ENCODE assay signal across 8 cellular contexts in the genomic region with DNA sequence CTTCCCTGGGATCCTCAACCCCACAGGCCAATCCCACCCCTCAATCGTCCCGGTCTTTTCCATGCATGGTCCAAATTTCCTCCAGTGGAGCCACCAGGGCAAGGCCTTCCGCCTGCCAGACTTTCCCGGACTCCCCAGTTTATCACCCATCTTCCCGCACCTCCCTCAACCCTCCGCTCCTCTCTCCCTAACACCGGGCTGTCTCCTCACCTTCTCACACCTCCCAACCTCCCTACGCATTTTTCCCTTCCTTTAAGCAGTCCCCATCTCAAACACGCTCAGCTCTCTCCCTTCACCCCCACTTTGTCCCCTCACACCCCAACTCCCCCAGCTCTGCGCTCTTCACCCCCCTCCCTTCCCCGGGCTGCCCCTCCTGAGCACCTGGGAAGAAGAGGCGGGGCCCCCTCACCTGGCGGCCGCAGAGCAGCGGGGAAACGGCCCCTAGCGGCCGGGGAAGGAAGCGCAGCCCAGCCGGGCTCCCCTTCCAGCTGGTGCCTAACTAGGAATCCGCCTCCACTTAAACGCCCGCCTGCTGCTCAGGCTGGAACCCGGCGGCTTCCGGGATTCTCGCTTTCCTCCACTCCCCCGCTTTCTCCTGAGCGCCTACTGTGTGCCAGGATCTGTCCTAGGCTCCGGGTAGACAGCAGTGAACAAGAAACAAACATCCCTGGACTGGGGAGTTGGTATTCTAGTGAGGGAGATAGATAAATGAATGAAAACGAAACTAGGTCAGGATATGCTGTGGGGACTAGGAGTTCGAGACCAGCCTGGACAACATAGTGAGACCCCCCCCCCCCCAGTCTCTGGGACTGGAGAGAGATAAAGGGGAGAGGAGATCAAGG.
DNase-seq lines count a peak whose midpoint lies in the region; ATAC-seq, FAIRE-seq and TF ChIP-seq lines count a peak whose summit lies in the region.
"Not testable (repeated sequence)": the region's sequence is repeated elsewhere in the genome, so short reads cannot be mapped to it uniquely, and the experiment has no call there.

No MANE protein-coding gene starts in this region.

- H3K36me3 Mint-ChIP-seq in activated CD8-positive, alpha-beta T cell treated with anti-CD3 and anti-CD28 coated beads for 36 hours (ENCODE audit: low read depth), result not testable (repeated sequence)

- peak overlapping the region; percentile 67 for H3K4me3 Mint-ChIP-seq in activated CD8-positive, alpha-beta T cell treated with anti-CD3 and anti-CD28 coated beads for 36 hours

- peak; percentile 91 for TF ChIP-seq CTCF in GM10248 (IDR thresholded peaks at IDR 0.05; ENCODE audit: control extremely low read depth, extremely low read depth, low read depth, missing control alignments)
- TF ChIP-seq CTCF in activated CD8-positive, alpha-beta T cell treated with anti-CD3 and anti-CD28 coated beads for 36 hours (IDR thresholded peaks at IDR 0.05), result peak; percentile 92
- peak; percentile 79 for TF ChIP-seq CTCF in coronary artery (IDR thresholded peaks at IDR 0.05)
- peak; percentile 77 for TF ChIP-seq CTCF in kidney (IDR thresholded peaks at IDR 0.05; ENCODE audit: borderline replicate concordance, extremely low read depth, insufficient read depth)
- peak; percentile 86 for TF ChIP-seq CTCF in smooth muscle cell (IDR thresholded peaks at IDR 0.05; ENCODE audit: borderline replicate concordance, insufficient read depth, poor library complexity, severe bottlenecking)

- peak overlapping the region; percentile 42 for H3K9ac ChIP-seq in NT2/D1 (ENCODE audit: insufficient read length, low read depth)
- not testable (repeated sequence) for H3K9ac ChIP-seq in kidney (ENCODE audit: low read length in 2 of 2); smooth muscle cell (ENCODE audit: low read depth)

- DNase-seq in GM10248 (ENCODE audit: extremely low spot score) (peak; percentile 71), Kasumi-1 (lab: John Stamatoyannopoulos, UW) (peak; percentile 22 to 41), kidney (peak; percentile 86), smooth muscle cell (lab: John Stamatoyannopoulos, UW; ENCODE audit: unreplicated experiment) (peak; percentile 18), aorta (peak; percentile 63 to 88)
- not testable (repeated sequence) for DNase-seq in NT2/D1 (ENCODE audit: low read depth, low spot score); coronary artery (ENCODE audit: low spot score)
- DNase-seq in activated CD8-positive, alpha-beta T cell treated with anti-CD3 and anti-CD28 coated beads for 36 hours, result peak; percentile 74

- not testable (repeated sequence) for H3K4me3 ChIP-seq in NT2/D1 (ENCODE audit: insufficient read length, low read depth)
- H3K4me3 ChIP-seq in coronary artery (peak overlapping the region; percentile 66), kidney (ENCODE audit: low read length in 2 of 2) (peak overlapping the region in 1 of 2 donors; percentile 52), smooth muscle cell (peak overlapping the region; percentile 53), aorta (ENCODE audit: low read length in 2 of 2) (peak overlapping the region in 1 of 2 donors; percentile 26)

- not testable (repeated sequence) for H3K36me3 ChIP-seq in NT2/D1 (ENCODE audit: insufficient read depth, insufficient read length, low read length); kidney (ENCODE audit: control insufficient read depth in 1 of 2, insufficient read depth in 2 of 2, low read length in 2 of 2); smooth muscle cell (ENCODE audit: low read depth); aorta (ENCODE audit: control insufficient read depth in 1 of 2, insufficient read depth in 2 of 2, low read length in 1 of 2)

- POLR2A ChIA-PET in GM10248 (lab: Yijun Ruan, JAX); activated CD8-positive, alpha-beta T cell treated with anti-CD3 and anti-CD28 coated beads for 36 hours (lab: Charles Lee): not testable (repeated sequence)

- not testable (repeated sequence) for H3K9me3 ChIP-seq in NT2/D1 (ENCODE audit: insufficient read depth, low read length); kidney (ENCODE audit: control insufficient read depth in 1 of 2, low read length in 2 of 2); smooth muscle cell (replicated peaks; ENCODE audit: low read depth); aorta (ENCODE audit: control insufficient read depth, low read length)

- H3K9me3 Mint-ChIP-seq in activated CD8-positive, alpha-beta T cell treated with anti-CD3 and anti-CD28 coated beads for 36 hours, result not testable (repeated sequence)

- H3K79me2 ChIP-seq in smooth muscle cell (ENCODE audit: low read depth), result not testable (repeated sequence)

- CTCF ChIA-PET in GM10248 (lab: Yijun Ruan, JAX), result interaction anchor here (0.7 to 1.6 kb wide), 7 partner anchors 9 to 315 kb away, joined by 3 to 4 read pairs (median 3); no protein-coding TSS in a partner anchor
- CTCF ChIA-PET in activated CD8-positive, alpha-beta T cell treated with anti-CD3 and anti-CD28 coated beads for 36 hours (lab: Charles Lee), result interaction anchor here (0.9 to 2.8 kb wide), 8 partner anchors 9 to 180 kb away, joined by 3 to 7 read pairs (median 4); no protein-coding TSS in a partner anchor

- not testable (repeated sequence) for H4K20me1 ChIP-seq in smooth muscle cell (ENCODE audit: low read depth)

- H3K27me3 ChIP-seq in NT2/D1 (ENCODE audit: insufficient read depth, insufficient read length); smooth muscle cell (ENCODE audit: low read depth); aorta (ENCODE audit: control insufficient read depth in 1 of 2, insufficient read depth in 2 of 2, low read length in 1 of 2): not testable (repeated sequence)

- H3K27ac Mint-ChIP-seq in activated CD8-positive, alpha-beta T cell treated with anti-CD3 and anti-CD28 coated beads for 36 hours, result not testable (repeated sequence)

- peaks cover 14% of the 10 kb centered on the region for H3K27me3 Mint-ChIP-seq in activated CD8-positive, alpha-beta T cell treated with anti-CD3 and anti-CD28 coated beads for 36 hours

- not testable (repeated sequence) for H3K4me1 ChIP-seq in NT2/D1 (ENCODE audit: insufficient read depth, insufficient read length); kidney (ENCODE audit: control insufficient read depth in 1 of 2, insufficient read depth in 1 of 2, low read depth in 1 of 2, low read length in 2 of 2); smooth muscle cell (ENCODE audit: low read depth); aorta (ENCODE audit: control insufficient read depth in 1 of 2, insufficient read depth in 2 of 2, low read length in 2 of 2)

- H3K27ac ChIP-seq in coronary artery; kidney (ENCODE audit: low read depth in 2 of 2, low read length in 2 of 2); smooth muscle cell (ENCODE audit: low read depth); aorta (ENCODE audit: low read depth in 1 of 2, low read length in 2 of 2): not testable (repeated sequence)

- 21% methylated on average over 23 of the region's 32 CpGs for WGBS in smooth muscle cell (ENCODE audit: low lambda C conversion rate)
- 6 to 7% methylated on average over 25 to 32 of the region's 32 CpGs for WGBS in aorta, 2 donors

- peak overlapping the region; percentile 79 for H3K4me2 ChIP-seq in smooth muscle cell

- not testable (repeated sequence) for FAIRE-seq in kidney (lab: Jason Lieb, UNC)

- peak; percentile 86 for ATAC-seq in activated CD8-positive, alpha-beta T cell treated with anti-CD3 and anti-CD28 coated beads for 36 hours
- peak; percentile 84 for ATAC-seq in aorta (ENCODE audit: low FRiP score)

- H2AFZ ChIP-seq in smooth muscle cell (ENCODE audit: low read depth), result peak overlapping the region; percentile 66

- H3F3A ChIP-seq in smooth muscle cell (ENCODE audit: low read depth), result not testable (repeated sequence)

- intact Hi-C loops in activated CD8-positive, alpha-beta T cell treated with anti-CD3 and anti-CD28 coated beads for 36 hours (cut with micrococcal nuclease); kidney (cut with DNase I); aorta (cut with DNase I): not testable (repeated sequence)

- not testable (repeated sequence) for H3K4me1 Mint-ChIP-seq in activated CD8-positive, alpha-beta T cell treated with anti-CD3 and anti-CD28 coated beads for 36 hours (ENCODE audit: low read depth)
